In genomic region chr1:27395441-27396195, GRCh38 we compare ENCODE assay signal across 8 cellular contexts. TPM values are rescaled to one million over a fixed set of nuclear protein-coding genes. Genes with fewer than 3 reads are reported as not detected.
A peak's percentile ranks its signal among the peaks of the same experiment; 100 is the strongest.
DNase-seq lines count a peak whose midpoint lies in the region; ATAC-seq and TF ChIP-seq lines count a peak whose summit lies in the region.

No MANE protein-coding gene starts in this region.

- H3K9ac ChIP-seq in adipocyte (ENCODE audit: low read length), result no peak overlapping the region

- H3K9me3 ChIP-seq in adipocyte (ENCODE audit: control insufficient read depth, low read length) (no peaks in the 10 kb centered on the region), right atrium auricular region (no peaks in the 10 kb centered on the region), gastrocnemius medialis (no peaks in the 10 kb centered on the region)

- TF ChIP-seq CTCF in right atrium auricular region (IDR thresholded peaks at IDR 0.05) (peak; percentile 90 to 98), gastrocnemius medialis (IDR thresholded peaks at IDR 0.05 in 4 of 5, conservative IDR thresholded peaks at IDR 0.05 in 1 of 5) (peak; percentile 91 to 96 (median 94))

- H3K27me3 ChIP-seq in adipocyte (replicated peaks; ENCODE audit: control insufficient read depth, insufficient read depth, low read length) (no peaks in the 10 kb centered on the region), right atrium auricular region (no peaks in the 10 kb centered on the region), gastrocnemius medialis (no peaks in the 10 kb centered on the region)

- H3K27ac ChIP-seq in right atrium auricular region (peak overlapping the region in 1 of 2 donors; percentile 34), gastrocnemius medialis (peak overlapping the region in 2 of 4 donors; percentile 26 to 52)

- DNase-seq in NCI-H187 (lab: John Stamatoyannopoulos, UW) (peak; percentile 38 to 46), NCI-H187 treated with DMSO at 0.1 percent for 48 hours (lab: John Stamatoyannopoulos, UW) (no peak), NAMALWA (ENCODE audit: low spot score) (peak; percentile 91), T-helper 1 cell (peak; percentile 58 to 75 (median 71)), adipocyte (ENCODE audit: low read depth) (peak; percentile 85), right atrium auricular region (ENCODE audit: low spot score) (peak; percentile 86), gastrocnemius medialis (peak in 1 of 2 donors; percentile 63)

- H3K4me3 ChIP-seq in adipocyte (ENCODE audit: low read length) (no peak overlapping the region), right atrium auricular region (no peak overlapping the region), gastrocnemius medialis (no peak overlapping the region)

- intact Hi-C loops in gastrocnemius medialis (cut with DNase I; ENCODE audit: low total_unique reads), result loop anchor here (1.0 to 2.0 kb wide), 2 partner anchors 38 to 211 kb away; no protein-coding TSS in a partner anchor

- in situ Hi-C loops in gastrocnemius medialis (cut with MboI; ENCODE audit: low sequenced_read_pairs in 4 of 4), result loop anchor here (5.0 to 10.0 kb wide), 4 partner anchors 81 to 269 kb away; partner anchors contain the start of gene AHDC1 (in 2 of the 4)

- ATAC-seq in gastrocnemius medialis, result peak; percentile 29 to 47
- no peak for ATAC-seq in HG02981 (IDR thresholded peaks at IDR 0.05; ENCODE audit: unreplicated experiment)

- H3K36me3 ChIP-seq in adipocyte (ENCODE audit: control insufficient read depth, insufficient read depth, low read length, severe bottlenecking), result no peaks in the 10 kb centered on the region
- no peaks in the 10 kb centered on the region for H3K36me3 ChIP-seq in right atrium auricular region
- no peaks in the 10 kb centered on the region for H3K36me3 ChIP-seq in gastrocnemius medialis

- no peak for TF ChIP-seq POLR2A in gastrocnemius medialis (IDR thresholded peaks at IDR 0.05)

- H3K4me1 ChIP-seq in adipocyte (ENCODE audit: control insufficient read depth, insufficient read depth, low read length), result peaks cover 31% of the 10 kb centered on the region
- peaks cover 0 to 56% of the 10 kb centered on the region in 2 donors for H3K4me1 ChIP-seq in right atrium auricular region
- H3K4me1 ChIP-seq in gastrocnemius medialis, result peaks cover 17 to 19% of the 10 kb centered on the region in 2 donors

RNA-seq across cellular contexts. Expression of gene GPR3, which starts 3.2 kb away (rescaled TPM):
- total RNA-seq in right atrium auricular region, result 1 to 10 TPM; 2.9 to 4.4 TPM
- under 1 TPM in 3 of 4 donors, not detected in 1; 0.23 to 0.51 (median 0.35) TPM for total RNA-seq in gastrocnemius medialis

RNA-seq across cellular contexts. Expression of gene CD164L2, which starts 12.5 kb away (rescaled TPM):
- total RNA-seq in right atrium auricular region, result not detected
- not detected for total RNA-seq in gastrocnemius medialis

RNA-seq across cellular contexts. Expression of gene FCN3, which starts 21.0 kb away (rescaled TPM):
- total RNA-seq in right atrium auricular region (10 to 100 TPM; 21.1 to 36.6 TPM), gastrocnemius medialis (10 to 100 TPM; 13.2 to 35.7 (median 19.3) TPM)

RNA-seq across cellular contexts. Expression of gene MAP3K6, which starts 28.9 kb away (rescaled TPM):
- total RNA-seq in right atrium auricular region, result 10 to 100 TPM; 31.3 to 42.1 TPM
- total RNA-seq in gastrocnemius medialis, result 10 to 100 TPM; 16.5 to 29.1 (median 18.4) TPM

RNA-seq across cellular contexts. Expression of gene SYTL1, which starts 53.8 kb away (rescaled TPM):
- total RNA-seq in right atrium auricular region (1 to 10 TPM; 1.3 to 1.8 TPM), gastrocnemius medialis (under 1 TPM in 1 of 4 donors, not detected in 3; 0.66 TPM)
